ENCODE assay signal across 7 cellular contexts in genomic region chr5:140631831-140632365, GRCh38. TPM values are rescaled to one million over a fixed set of nuclear protein-coding genes. Genes with fewer than 3 reads are reported as not detected.
DNase-seq lines count a peak whose midpoint lies in the region; ATAC-seq and TF ChIP-seq lines count a peak whose summit lies in the region.

No MANE protein-coding gene starts in this region.

- no peak overlapping the region for H3K4me3 Mint-ChIP-seq in chondrocyte (ENCODE audit: unreplicated experiment)

- H3K4me1 Mint-ChIP-seq in chondrocyte (ENCODE audit: low read depth), result peaks cover 3% of the 10 kb centered on the region

- TF ChIP-seq CTCF in epithelial cell of esophagus (IDR thresholded peaks at IDR 0.05; ENCODE audit: insufficient read depth, low read depth, low read length, missing control alignments), result no peak
- TF ChIP-seq CTCF in osteoblast (IDR thresholded peaks at IDR 0.05; ENCODE audit: extremely low read depth, low read depth, low read length), result no peak
- TF ChIP-seq CTCF in chondrocyte (IDR thresholded peaks at IDR 0.05), result no peak

- no peak overlapping the region for H3K27ac Mint-ChIP-seq in chondrocyte (ENCODE audit: unreplicated experiment)

- H3K27ac ChIP-seq in osteoblast (ENCODE audit: low read depth, low read length), result peak overlapping the region; percentile 15

- no peaks in the 10 kb centered on the region for H3K27me3 Mint-ChIP-seq in chondrocyte (ENCODE audit: low read depth)

- peaks cover 7% of the 10 kb centered on the region for H3K27me3 ChIP-seq in osteoblast (ENCODE audit: insufficient read depth, low read length)

- peaks cover 10% of the 10 kb centered on the region for H3K9me3 Mint-ChIP-seq in chondrocyte (ENCODE audit: low read depth)

- no peaks in the 10 kb centered on the region for H3K79me2 ChIP-seq in osteoblast (ENCODE audit: insufficient read depth, low read length)

- peaks cover 28% of the 10 kb centered on the region for H3K4me1 ChIP-seq in osteoblast (ENCODE audit: insufficient read depth, low read length)

- H3K36me3 Mint-ChIP-seq in chondrocyte (ENCODE audit: low read depth), result peaks cover 1% of the 10 kb centered on the region

- H3K4me3 ChIP-seq in epithelial cell of esophagus (ENCODE audit: low read length) (peak overlapping the region; percentile 41), osteoblast (ENCODE audit: insufficient read depth, low read length) (peak overlapping the region; percentile 72)

- H2AFZ ChIP-seq in osteoblast (ENCODE audit: low read length), result peak overlapping the region; percentile 97

- no peaks in the 10 kb centered on the region for H4K20me1 ChIP-seq in osteoblast (ENCODE audit: insufficient read depth, low read length)

- H3K9me3 ChIP-seq in osteoblast (ENCODE audit: low read depth, low read length), result no peaks in the 10 kb centered on the region

- DNase-seq in T-helper 9 cell, result peak; percentile 16
- no peak for DNase-seq in epithelial cell of esophagus (ENCODE audit: low read depth)
- DNase-seq in osteoblast (ENCODE audit: insufficient read length, low spot score, missing footprints), result peak; percentile 45
- DNase-seq in chondrocyte (ENCODE audit: low spot score), result no peak

- no peaks in the 10 kb centered on the region for H3K36me3 ChIP-seq in osteoblast (ENCODE audit: insufficient read depth, low read length)

- ATAC-seq in GM18870 (IDR thresholded peaks at IDR 0.05; ENCODE audit: unreplicated experiment) (peak; percentile 29), HG02870 (IDR thresholded peaks at IDR 0.05; ENCODE audit: unreplicated experiment) (peak; percentile 44), GM19328 (IDR thresholded peaks at IDR 0.05; ENCODE audit: unreplicated experiment) (no peak)

- H3K4me2 ChIP-seq in osteoblast (ENCODE audit: insufficient read depth, low read length), result peak overlapping the region; percentile 92

RNA-seq across cellular contexts. Expression of gene CD14, which starts 1.1 kb away (rescaled TPM):
- 1.8 and 4.0 TPM in 2 replicates for total RNA-seq in osteoblast
- not detected in 3 replicates for total RNA-seq in chondrocyte

RNA-seq across cellular contexts. Expression of gene TMCO6, which starts 7.4 kb away (rescaled TPM):
- 8.3 and 8.5 TPM in 2 replicates for total RNA-seq in osteoblast
- 4.9 to 7.4 TPM (median 6.6 TPM) in 3 replicates for total RNA-seq in chondrocyte

RNA-seq across cellular contexts. Expression of gene NDUFA2, which starts 15.5 kb away (rescaled TPM):
- total RNA-seq in osteoblast (29.7 and 30.6 TPM in 2 replicates), chondrocyte (41.2 to 50.5 TPM (median 43.4 TPM) in 3 replicates)

RNA-seq across cellular contexts. Expression of gene IK, which starts 15.7 kb away (rescaled TPM):
- total RNA-seq in osteoblast, result 70.1 and 84.3 TPM in 2 replicates
- 56.6 to 81.4 TPM (median 59.7 TPM) in 3 replicates for total RNA-seq in chondrocyte

RNA-seq across cellular contexts. Expression of gene WDR55, which starts 32.8 kb away (rescaled TPM):
- total RNA-seq in osteoblast (30.8 and 32.1 TPM in 2 replicates), chondrocyte (24.5 to 31.4 TPM (median 24.6 TPM) in 3 replicates)

Comparison
In these comparisons a context has a peak if more than half of its experiments do, and no peak if none do; other contexts are left out.
1. DNase-seq: peak in T-helper 9 cell (single experiment) and osteoblast (single experiment); none in epithelial cell of esophagus (single experiment) and chondrocyte (single experiment).